In genomic region chr17:79008666-79009387, GRCh38 we compare ENCODE assay signal across 8 cellular contexts.
DNase-seq lines count a peak whose midpoint lies in the region; ATAC-seq and TF ChIP-seq lines count a peak whose summit lies in the region.

No MANE protein-coding gene starts in this region.

- ATAC-seq in GM21447 (IDR thresholded peaks at IDR 0.05; ENCODE audit: unreplicated experiment) (no peak), GM21737 (IDR thresholded peaks at IDR 0.05; ENCODE audit: unreplicated experiment) (no peak)

- H3K27ac ChIP-seq in ACC112 (ENCODE audit: low read depth, low read length) (peak overlapping the region; percentile 40), HUES6 (ENCODE audit: low read depth, low read length) (no peak overlapping the region), coronary artery (peak overlapping the region; percentile 92 to 96)

- H3K27me3 ChIP-seq in ACC112 (ENCODE audit: insufficient read depth, low read length) (no peaks in the 10 kb centered on the region), HUES6 (ENCODE audit: control insufficient read depth, insufficient read depth, low read length) (peaks cover 41% of the 10 kb centered on the region), mucosa of stomach (ENCODE audit: control insufficient read depth, insufficient read depth, low read length) (no peaks in the 10 kb centered on the region)

- DNase-seq in coronary artery (ENCODE audit: low spot score) (peak; percentile 60), CD1c-positive myeloid dendritic cell (ENCODE audit: extremely low spot score) (no peak), GM19238 (ENCODE audit: insufficient read length, low spot score) (no peak)

- H2AFZ ChIP-seq in ACC112 (ENCODE audit: low read length, unreplicated experiment): peak overlapping the region; percentile 91

- TF ChIP-seq CTCF in coronary artery (IDR thresholded peaks at IDR 0.05): no peak

- H3K36me3 ChIP-seq in ACC112 (ENCODE audit: insufficient read depth, low read length): no peaks in the 10 kb centered on the region
- peaks cover 5% of the 10 kb centered on the region; the same call in 1 of the 2 replicates for H3K36me3 ChIP-seq in HUES6 (ENCODE audit: control insufficient read depth, insufficient read depth, low read length)
- H3K36me3 ChIP-seq in mucosa of stomach (ENCODE audit: control insufficient read depth, insufficient read depth, low read length): no peaks in the 10 kb centered on the region

- H3K79me2 ChIP-seq in ACC112 (ENCODE audit: control insufficient read depth, insufficient read depth, low read length, unreplicated experiment): peaks cover 45% of the 10 kb centered on the region

- H3K4me3 ChIP-seq in ACC112 (ENCODE audit: low read depth, low read length) (peak overlapping the region; percentile 97), HUES6 (ENCODE audit: low read depth, low read length) (peak overlapping the region; percentile 91), coronary artery (peak overlapping the region; percentile 99), mucosa of stomach (ENCODE audit: low read length) (peak overlapping the region; percentile 63)

- peaks cover 28% of the 10 kb centered on the region for H3K4me1 ChIP-seq in ACC112 (ENCODE audit: control insufficient read depth, insufficient read depth, low read length, unreplicated experiment)
- H3K4me1 ChIP-seq in HUES6 (ENCODE audit: control insufficient read depth, insufficient read depth, low read length): peaks cover 14% of the 10 kb centered on the region
- peaks cover 45% of the 10 kb centered on the region for H3K4me1 ChIP-seq in mucosa of stomach (ENCODE audit: control insufficient read depth, insufficient read depth, low read length)

- H3K9ac ChIP-seq in HUES6 (ENCODE audit: low read length): peak overlapping the region; percentile 69
- H3K9ac ChIP-seq in mucosa of stomach (ENCODE audit: low read length): peak overlapping the region; percentile 78

- H3K9me3 ChIP-seq in HUES6 (ENCODE audit: control insufficient read depth, insufficient read depth, low read depth, low read length) (peaks cover 20% of the 10 kb centered on the region), mucosa of stomach (ENCODE audit: control insufficient read depth, low read length) (no peaks in the 10 kb centered on the region)
